9 cellular contexts compared by ENCODE assay signal in genomic region chrX:70134116-70134477, GRCh38. TPM values are rescaled to one million over a fixed set of nuclear protein-coding genes. Genes with fewer than 3 reads are reported as not detected.
DNase-seq lines count a peak whose midpoint lies in the region; ATAC-seq, FAIRE-seq and TF ChIP-seq lines count a peak whose summit lies in the region.
"Had no signal": no experiment of that assay in that cellular context is flagged by ENCODE, and none has a peak within 500 bp of the region (broad histone marks: within the 10 kb centered on the region; RNA-seq: fewer than 3 reads in every experiment).

No MANE protein-coding gene starts in this region.

- POLR2A ChIA-PET in H1 (lab: Charles Lee; ENCODE audit: partially characterized antibody), result interaction anchor here (0.7 to 1.3 kb wide), 5 partner anchors 8 to 165 kb away, joined by 3 to 5 read pairs (median 3); no protein-coding TSS in a partner anchor
- POLR2A ChIA-PET in GM10248 (lab: Yijun Ruan, JAX), result interaction anchor here (1.0 kb wide), 1 partner anchor 8 kb away, joined by 8 read pairs; no protein-coding TSS in a partner anchor

- H2BK20ac ChIP-seq in H1 (ENCODE audit: low read length), result no peak overlapping the region

- ATAC-seq in HG02571 (IDR thresholded peaks at IDR 0.05; ENCODE audit: unreplicated experiment), result peak; percentile 9
- ATAC-seq in natural killer cell, result peak in 2 of 3 donors; percentile 6 to 16

- no peaks in the 10 kb centered on the region for H3K9me3 ChIP-seq in NT2/D1 (ENCODE audit: insufficient read depth, low read length)
- H3K9me3 ChIP-seq in H1 (ENCODE audit: insufficient read depth in 2 of 2, low read depth in 1 of 2, low read length in 1 of 2), result no peaks in the 10 kb centered on the region

- H3K27me3 Mint-ChIP-seq in natural killer cell (ENCODE audit: low read depth in 2 of 2), result peaks cover 0 to 1% of the 10 kb centered on the region in 2 donors

- intact Hi-C loops in natural killer cell (cut with micrococcal nuclease), result loop anchor here (5.0 kb wide), 1 partner anchor 298 kb away; no protein-coding TSS in a partner anchor

- peak overlapping the region; percentile 91 for H2AFZ ChIP-seq in H1 (ENCODE audit: low read length)

- H3K36me3 Mint-ChIP-seq in natural killer cell, result no peaks in the 10 kb centered on the region

- H2BK15ac ChIP-seq in H1 (ENCODE audit: low read length), result no peak overlapping the region

- H3K4ac ChIP-seq in H1 (replicated peaks; ENCODE audit: insufficient read length, low read depth, low read length), result no peak overlapping the region

- FAIRE-seq in H1 (lab: Jason Lieb, UNC), result no peak

- H2BK5ac ChIP-seq in H1 (ENCODE audit: low read depth, low read length), result peak overlapping the region; percentile 49; the same call in 1 of the 2 replicates

- H4K20me1 ChIP-seq in H1 (replicated peaks in 1 of 2; ENCODE audit: control insufficient read depth in 1 of 2, insufficient read depth in 2 of 2, low read length in 2 of 2), result no peaks in the 10 kb centered on the region

- peak overlapping the region; percentile 97 for H3K4me3 Mint-ChIP-seq in natural killer cell

- H3K9ac ChIP-seq in NT2/D1 (ENCODE audit: insufficient read length, low read depth), result peak overlapping the region; percentile 85
- peak overlapping the region; percentile 49 to 91 (median 87) for H3K9ac ChIP-seq in H1 (replicated peaks in 1 of 4; ENCODE audit: extremely low read depth in 1 of 4, low read depth in 3 of 4, low read length in 3 of 4)

- CTCF ChIA-PET in H1 (lab: Charles Lee; ENCODE audit: partially characterized antibody), result interaction anchor here (0.9 to 1.7 kb wide), 7 partner anchors 16 to 374 kb away, joined by 3 to 6 read pairs (median 3); no protein-coding TSS in a partner anchor
- CTCF ChIA-PET in GM10248 (lab: Yijun Ruan, JAX), result interaction anchor here (1.0 to 2.0 kb wide), 11 partner anchors 8 to 300 kb away, joined by 3 to 15 read pairs (median 4); partner anchors contain the start of gene DGAT2L6

- H3K4me2 ChIP-seq in H1 (ENCODE audit: insufficient read depth in 1 of 2, low read depth in 2 of 2, low read length in 2 of 2), result peak overlapping the region; percentile 54 to 74

- no peak; a peak in 1 of 3 replicates for TF ChIP-seq POLR2A in H1 (IDR thresholded peaks at IDR 0.05; ENCODE audit: control extremely low read depth in 1 of 2, low read depth in 2 of 2, low read length in 2 of 2)

- H3K14ac ChIP-seq in H1 (ENCODE audit: insufficient read length), result no peak overlapping the region

- peaks cover 33% of the 10 kb centered on the region for H3K36me3 ChIP-seq in NT2/D1 (ENCODE audit: insufficient read depth, insufficient read length, low read length)
- peaks cover 2 to 19% (median 5%) of the 10 kb centered on the region in 4 experiments; a peak in 4 of 8 replicates for H3K36me3 ChIP-seq in H1 (ENCODE audit: control insufficient read depth in 2 of 4, insufficient read depth in 4 of 4, low read length in 3 of 4)

- H3K56ac ChIP-seq in H1 (replicated peaks; ENCODE audit: insufficient read length, low read depth, low read length), result no peak overlapping the region

- H3K9me3 Mint-ChIP-seq in natural killer cell, result no peaks in the 10 kb centered on the region

- H3K23me2 ChIP-seq in H1 (ENCODE audit: low read depth, low read length), result peaks cover 4% of the 10 kb centered on the region; the same call in 1 of the 2 replicates

- H4K91ac ChIP-seq in H1 (replicated peaks; ENCODE audit: insufficient read length, low read length), result no peak overlapping the region

- TF ChIP-seq CTCF in H1 (IDR thresholded peaks at IDR 0.05; ENCODE audit: control extremely low read depth in 1 of 3, insufficient read depth in 1 of 3, low read depth in 1 of 3, low read length in 3 of 3) (no peak), natural killer cell (IDR thresholded peaks at IDR 0.05) (no peak), GM10248 (IDR thresholded peaks at IDR 0.05; ENCODE audit: control extremely low read depth, extremely low read depth, low read depth, missing control alignments) (no peak)

- 0% methylated on average over 7 of the region's 12 CpGs; no CpG with 5 or more reads in 1 of the 2 experiments for WGBS in H1 (ENCODE audit: extremely low coverage in 1 of 2, insufficient coverage in 1 of 2, insufficient read length in 1 of 2, insufficient replicate concordance in 2 of 2, low coverage in 1 of 2, low lambda C conversion rate in 2 of 2, missing lambda C conversion rate in 1 of 2), 2 experiments

- peaks cover 0 to 19% of the 10 kb centered on the region in 2 experiments; a peak in 2 of 4 replicates for H3K79me2 ChIP-seq in H1 (ENCODE audit: control insufficient read depth in 1 of 2, insufficient read depth in 2 of 2, low read length in 2 of 2)

- no peaks in the 10 kb centered on the region; the same call in 1 of the 2 replicates for H3K79me1 ChIP-seq in H1 (ENCODE audit: low read depth, low read length)

- peak overlapping the region; percentile 85; the same call in 1 of the 2 replicates for H4K8ac ChIP-seq in H1 (ENCODE audit: extremely low read depth, insufficient read depth, low read length)

- no peak for TF ChIP-seq RAD21 in H1 (IDR thresholded peaks at IDR 0.05 in 1 of 2, conservative IDR thresholded peaks at IDR 0.05 in 1 of 2; ENCODE audit: low read depth in 2 of 2, low read length in 2 of 2)

- H4K5ac ChIP-seq in H1 (ENCODE audit: insufficient read length, low read depth, low read length), result no peak overlapping the region

- TF ChIP-seq EP300 in H1 (IDR thresholded peaks at IDR 0.05; ENCODE audit: borderline replicate concordance in 1 of 2, low read depth in 2 of 2, low read length in 2 of 2), result no peak

- H2BK120ac ChIP-seq in H1 (replicated peaks; ENCODE audit: low read depth, low read length), result no peak overlapping the region

- H2BK12ac ChIP-seq in H1 (ENCODE audit: low read depth, low read length), result 0 out of 2 replicates have a peak overlapping the region, but pooled peaks have one; percentile 17

- H3K18ac ChIP-seq in H1 (ENCODE audit: extremely low read depth, low read length), result no peak overlapping the region

- H2AK5ac ChIP-seq in H1 (ENCODE audit: low read depth, low read length), result no peak overlapping the region

- DNase-seq in NCI-H146 (lab: John Stamatoyannopoulos, UW), result peak; percentile 42
- DNase-seq in NCI-H146 treated with DMSO at 0.1 percent for 48 hours (lab: John Stamatoyannopoulos, UW; ENCODE audit: unreplicated experiment), result no peak
- DNase-seq in NT2/D1 (ENCODE audit: low read depth, low spot score), result no peak
- DNase-seq in H1 (ENCODE audit: low read depth in 1 of 2, low spot score in 2 of 2), result no peak
- DNase-seq in natural killer cell, result no peak
- DNase-seq in GM10248 (ENCODE audit: extremely low spot score), result no peak
- no peak for DNase-seq in NCI-H2081 treated with DMSO at 0.1 percent for 48 hours (lab: John Stamatoyannopoulos, UW)

- peaks cover 18 to 32% of the 10 kb centered on the region in 2 donors for H3K4me1 Mint-ChIP-seq in natural killer cell

- peak overlapping the region; percentile 84 for H3K27ac ChIP-seq in H1 (ENCODE audit: low read depth, low read length)

- peak overlapping the region; percentile 93 to 97 for H3K27ac Mint-ChIP-seq in natural killer cell

- no peaks in the 10 kb centered on the region for H3K27me3 ChIP-seq in NT2/D1 (ENCODE audit: insufficient read depth, insufficient read length)
- no peaks in the 10 kb centered on the region for H3K27me3 ChIP-seq in H1 (replicated peaks in 1 of 4; ENCODE audit: control insufficient read depth in 3 of 4, extremely low read depth in 1 of 4, insufficient read depth in 3 of 4, low read length in 3 of 4)

- H3K23ac ChIP-seq in H1 (ENCODE audit: insufficient read length), result no peak overlapping the region

- peak overlapping the region; percentile 74 for H3K4me3 ChIP-seq in NT2/D1 (ENCODE audit: insufficient read length, low read depth)
- peak overlapping the region; percentile 86 to 98 (median 93) for H3K4me3 ChIP-seq in H1 (ENCODE audit: extremely low read depth in 1 of 4, insufficient read depth in 2 of 4, low read depth in 3 of 4, low read length in 4 of 4)

- H3K4me1 ChIP-seq in NT2/D1 (ENCODE audit: insufficient read depth, insufficient read length), result peaks cover 2% of the 10 kb centered on the region
- H3K4me1 ChIP-seq in H1 (replicated peaks in 1 of 4; ENCODE audit: control insufficient read depth in 3 of 4, insufficient read depth in 4 of 4, low read length in 3 of 4), result peaks cover 0 to 12% (median 1%) of the 10 kb centered on the region in 4 experiments; a peak in 4 of 7 replicates

TF ChIP-seq in H1, 55 proteins besides CTCF, POLR2A, EP300 and RAD21 (continues in another document):
- no peak for TF ChIP-seq BACH1 (IDR thresholded peaks at IDR 0.05; ENCODE audit: low read length)
- peak; percentile 71 for TF ChIP-seq KDM5A (IDR thresholded peaks at IDR 0.05; ENCODE audit: low read length)
- TF ChIP-seq JUND (IDR thresholded peaks at IDR 0.05; ENCODE audit: low read length), result no peak
- TF ChIP-seq, protein P1, sequence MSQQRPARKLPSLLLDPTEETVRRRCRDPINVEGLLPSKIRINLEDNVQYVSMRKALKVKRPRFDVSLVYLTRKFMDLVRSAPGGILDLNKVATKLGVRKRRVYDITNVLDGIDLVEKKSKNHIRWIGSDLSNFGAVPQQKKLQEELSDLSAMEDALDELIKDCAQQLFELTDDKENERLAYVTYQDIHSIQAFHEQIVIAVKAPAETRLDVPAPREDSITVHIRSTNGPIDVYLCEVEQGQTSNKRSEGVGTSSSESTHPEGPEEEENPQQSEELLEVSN (IDR thresholded peaks at IDR 0.05), result no peak
- no peak for TF ChIP-seq ASH2L (IDR thresholded peaks at IDR 0.05; ENCODE audit: low read length)
- TF ChIP-seq POLR2AphosphoS5 (IDR thresholded peaks at IDR 0.05; ENCODE audit: low read depth, low read length), result 0 out of 2 replicates have a peak, but pooled peaks have one; percentile 42

RNA-seq across cellular contexts. Expression of gene IGBP1, which starts 0.8 kb away (rescaled TPM):
- 40.5 and 45.4 TPM in 2 replicates for total RNA-seq in H1 (2021; fragmentation: NEBNext Ultra II Directional; extraction: Animal tissue kit (Norgen Biotek cat#: 25700))
- 28.0 and 41.3 TPM in 2 replicates for polyA plus RNA-seq in H1 (2011; rRNA removed)
- polyA plus RNA-seq in H1 (2011; cell fraction: cytosol; rRNA removed), result 55.4 TPM
- polyA plus RNA-seq in H1 (2011; cell fraction: nucleus; rRNA removed), result 25.9 TPM
- 44.5 to 52.7 TPM (median 50.8 TPM) in 4 replicates for polyA plus RNA-seq in H1 (2012, experiment 1 of 2)
- polyA plus RNA-seq in H1 (2012, experiment 2 of 2), result 11.5 TPM
- polyA plus RNA-seq in H1 (2013, experiment 1 of 2), result 31.5 TPM
- 30.6 TPM for polyA plus RNA-seq in H1 (2013, experiment 2 of 2)
- polyA minus RNA-seq in H1 (2011; rRNA and poly(A)+ RNA removed), result 37.3 and 38.5 TPM in 2 replicates
- 18.5 TPM for polyA minus RNA-seq in H1 (2011; cell fraction: cytosol; rRNA and poly(A)+ RNA removed)
- polyA minus RNA-seq in H1 (2011; cell fraction: nucleus; rRNA and poly(A)+ RNA removed), result 16.5 TPM
- total RNA-seq in natural killer cell, result 10 to 100 TPM; 39.4 to 40.7 (median 40.1) TPM

RNA-seq across cellular contexts. Expression of gene DGAT2L6, which starts 43.2 kb away (rescaled TPM):
- not detected in 2 replicates for total RNA-seq in H1 (2021; fragmentation: NEBNext Ultra II Directional; extraction: Animal tissue kit (Norgen Biotek cat#: 25700))
- polyA plus RNA-seq in H1 (2011; rRNA removed), result not detected in 2 replicates
- not detected for polyA plus RNA-seq in H1 (2011; cell fraction: cytosol; rRNA removed)
- not detected for polyA plus RNA-seq in H1 (2011; cell fraction: nucleus; rRNA removed)
- not detected in 4 replicates for polyA plus RNA-seq in H1 (2012, experiment 1 of 2)
- not detected for polyA plus RNA-seq in H1 (2012, experiment 2 of 2)
- polyA plus RNA-seq in H1 (2013, experiment 1 of 2), result not detected
- polyA plus RNA-seq in H1 (2013, experiment 2 of 2), result not detected
- polyA minus RNA-seq in H1 (2011; rRNA and poly(A)+ RNA removed), result not detected in 2 replicates
- polyA minus RNA-seq in H1 (2011; cell fraction: cytosol; rRNA and poly(A)+ RNA removed), result not detected
- polyA minus RNA-seq in H1 (2011; cell fraction: nucleus; rRNA and poly(A)+ RNA removed), result not detected
- not detected for total RNA-seq in natural killer cell
- total RNA-seq: dermis microvascular lymphatic vessel endothelial cell had no signal
